ENCODE assay signal across 24 cellular contexts in genomic region chr1:230385173-230385480, GRCh38. TPM values are rescaled to one million over a fixed set of nuclear protein-coding genes. Genes with fewer than 3 reads are reported as not detected.
DNase-seq lines count a peak whose midpoint lies in the region; ATAC-seq, FAIRE-seq and TF ChIP-seq lines count a peak whose summit lies in the region.
"Had no signal": no experiment of that assay in that cellular context is flagged by ENCODE, and none has a peak within 500 bp of the region (broad histone marks: within the 10 kb centered on the region; RNA-seq: fewer than 3 reads in every experiment).

No MANE protein-coding gene starts in this region.

- H3K9ac ChIP-seq in H1 (replicated peaks in 1 of 4; ENCODE audit: extremely low read depth in 1 of 4, low read depth in 3 of 4, low read length in 3 of 4): 0 out of 7 replicates have a peak overlapping the region, but pooled peaks of 1 of the 4 experiments have one; percentile 33

- H2AK5ac ChIP-seq in H1 (ENCODE audit: low read depth, low read length): no peak overlapping the region

- no peak overlapping the region for H4K5ac ChIP-seq in H1 (ENCODE audit: insufficient read length, low read depth, low read length)

- no peaks in the 10 kb centered on the region for H3K23me2 ChIP-seq in H1 (ENCODE audit: low read depth, low read length)

- no peak for TF ChIP-seq POLR2A in H1 (IDR thresholded peaks at IDR 0.05; ENCODE audit: control extremely low read depth in 1 of 2, low read depth in 2 of 2, low read length in 2 of 2)

- H3K4me1 ChIP-seq in GM23338 (ENCODE audit: insufficient read depth): peaks cover 21% of the 10 kb centered on the region
- peaks cover 8 to 14% (median 11%) of the 10 kb centered on the region in 4 experiments; a peak in 6 of 7 replicates for H3K4me1 ChIP-seq in H1 (replicated peaks in 1 of 4; ENCODE audit: control insufficient read depth in 3 of 4, insufficient read depth in 4 of 4, low read length in 3 of 4)

- no peak overlapping the region for H3K4me3 ChIP-seq in GM23338
- H3K4me3 ChIP-seq in H1 (ENCODE audit: extremely low read depth in 1 of 4, insufficient read depth in 2 of 4, low read depth in 3 of 4, low read length in 4 of 4): no peak overlapping the region
- H3K4me3 ChIP-seq: A549 had no signal

- H2BK20ac ChIP-seq in H1 (ENCODE audit: low read length): no peak overlapping the region

- no peaks in the 10 kb centered on the region for H3K27me3 Mint-ChIP-seq in GM23338 (ENCODE audit: insufficient read depth, low read depth, poor library complexity)

- no peak for TF ChIP-seq RAD21 in H1 (IDR thresholded peaks at IDR 0.05 in 1 of 2, conservative IDR thresholded peaks at IDR 0.05 in 1 of 2; ENCODE audit: low read depth in 2 of 2, low read length in 2 of 2)

- no peak overlapping the region for H3K4me3 Mint-ChIP-seq in GM23338
- H3K4me3 Mint-ChIP-seq: CD4-positive, alpha-beta memory T cell had no signal

- ATAC-seq in GM23338: no peak
- ATAC-seq: A549, Panc1 had no signal

- intact Hi-C loops in posterior vena cava (cut with DNase I): loop anchor here in 1 of 2 donors (5.0 kb wide), 1 partner anchor 587 kb away; no protein-coding TSS in a partner anchor

- no peak overlapping the region for H2BK15ac ChIP-seq in H1 (ENCODE audit: low read length)

- no peak for TF ChIP-seq EP300 in H1 (IDR thresholded peaks at IDR 0.05; ENCODE audit: borderline replicate concordance in 1 of 2, low read depth in 2 of 2, low read length in 2 of 2)

- peaks cover 1% of the 10 kb centered on the region; the same call in 1 of the 2 replicates for H3K79me1 ChIP-seq in H1 (ENCODE audit: low read depth, low read length)

- H3K4me2 ChIP-seq in GM23338 (no peak overlapping the region), H1 (ENCODE audit: insufficient read depth in 1 of 2, low read depth in 2 of 2, low read length in 2 of 2) (no peak overlapping the region)
- H3K4me2 ChIP-seq: A549 had no signal

- H3K14ac ChIP-seq in H1 (ENCODE audit: insufficient read length): no peak overlapping the region

- H2BK120ac ChIP-seq in H1 (replicated peaks; ENCODE audit: low read depth, low read length): no peak overlapping the region

- no peak overlapping the region for H2BK12ac ChIP-seq in H1 (ENCODE audit: low read depth, low read length)

- H3K27ac ChIP-seq in GM23338 (ENCODE audit: low read depth) (0 out of 2 replicates have a peak overlapping the region, but pooled peaks have one; percentile 59), H1 (ENCODE audit: low read depth, low read length) (no peak overlapping the region)
- H3K27ac ChIP-seq: A549, RWPE1 had no signal

- H2AFZ ChIP-seq in GM23338 (no peak overlapping the region), H1 (ENCODE audit: low read length) (no peak overlapping the region)

- no peaks in the 10 kb centered on the region for H3F3A ChIP-seq in GM23338 (replicated peaks; ENCODE audit: low read depth)

- H4K20me1 ChIP-seq in GM23338 (replicated peaks; ENCODE audit: insufficient read depth): 0 out of 2 replicates have a peak, but pooled peaks cover 7% of the 10 kb centered on the region
- no peaks in the 10 kb centered on the region for H4K20me1 ChIP-seq in H1 (replicated peaks in 1 of 2; ENCODE audit: control insufficient read depth in 1 of 2, insufficient read depth in 2 of 2, low read length in 2 of 2)

- no peaks in the 10 kb centered on the region for H3K36me3 ChIP-seq in GM23338 (ENCODE audit: insufficient read depth)
- no peaks in the 10 kb centered on the region for H3K36me3 ChIP-seq in H1 (ENCODE audit: control insufficient read depth in 2 of 4, insufficient read depth in 4 of 4, low read length in 3 of 4)

- POLR2A ChIA-PET in H1 (lab: Charles Lee; ENCODE audit: partially characterized antibody): interaction anchor here (0.7 to 5.2 kb wide), 2 partner anchors 9 to 13 kb away, joined by 3 to 38 read pairs; no protein-coding TSS in a partner anchor

- peaks cover 21% of the 10 kb centered on the region for H3K79me2 ChIP-seq in GM23338 (replicated peaks; ENCODE audit: insufficient read depth)
- H3K79me2 ChIP-seq in H1 (ENCODE audit: control insufficient read depth in 1 of 2, insufficient read depth in 2 of 2, low read length in 2 of 2): peaks cover 0 to 16% of the 10 kb centered on the region in 2 experiments; a peak in 2 of 4 replicates

- peaks cover 0 to 2% of the 10 kb centered on the region in 2 experiments; a peak in 1 of 4 replicates for H3K9me3 ChIP-seq in H1 (ENCODE audit: insufficient read depth in 2 of 2, low read depth in 1 of 2, low read length in 1 of 2)

- no peak overlapping the region for H3K56ac ChIP-seq in H1 (replicated peaks; ENCODE audit: insufficient read length, low read depth, low read length)

- peaks cover 31% of the 10 kb centered on the region for H3K4me1 Mint-ChIP-seq in GM23338
- H3K4me1 Mint-ChIP-seq: CD4-positive, alpha-beta memory T cell had no signal

- DNase-seq in DMS 273 (lab: John Stamatoyannopoulos, UW; ENCODE audit: unreplicated experiment): peak; percentile 78
- no peak for DNase-seq in GM23338 (ENCODE audit: low spot score)
- DNase-seq in NCI-H446 treated with DMSO at 0.1 percent for 48 hours (lab: John Stamatoyannopoulos, UW): peak; percentile 75
- no peak for DNase-seq in H1 (ENCODE audit: low read depth in 1 of 2, low spot score in 2 of 2)
- no peak for DNase-seq in kidney glomerular epithelial cell (lab: John Stamatoyannopoulos, UW)
- no peak for DNase-seq in posterior vena cava (ENCODE audit: low spot score)
- DNase-seq in NCI-H2196 treated with DMSO at 0.1 percent for 48 hours (lab: John Stamatoyannopoulos, UW; ENCODE audit: unreplicated experiment): no peak
- DNase-seq: CD4-positive, alpha-beta memory T cell; COR-L47; DMS79 treated with DMSO at 0.1 percent for 48 hours; GOT3; HCEC 1CT; KBM-7; MV-4-11; NCI-H1105; NCI-H187; NCI-H226; NCI-H526; SHP77 had no signal

- H3K9me3 Mint-ChIP-seq in GM23338: no peaks in the 10 kb centered on the region
- H3K9me3 Mint-ChIP-seq: CD4-positive, alpha-beta memory T cell had no signal

- H4K91ac ChIP-seq in H1 (replicated peaks; ENCODE audit: insufficient read length, low read length): no peak overlapping the region

- H2BK5ac ChIP-seq in H1 (ENCODE audit: low read depth, low read length): no peak overlapping the region

- no peak overlapping the region for H3K4ac ChIP-seq in H1 (replicated peaks; ENCODE audit: insufficient read length, low read depth, low read length)

- H3K9me2 ChIP-seq in GM23338 (ENCODE audit: insufficient read depth): no peaks in the 10 kb centered on the region

- FAIRE-seq in H1 (lab: Jason Lieb, UNC): peak; percentile 19
- FAIRE-seq: A549, HTR-8/SVneo had no signal

- H3K27ac Mint-ChIP-seq in GM23338: peak overlapping the region; percentile 85; the same call in 1 of the 2 replicates
- H3K27ac Mint-ChIP-seq: CD4-positive, alpha-beta memory T cell had no signal

- H3K27me3 ChIP-seq in GM23338 (ENCODE audit: insufficient read depth) (no peaks in the 10 kb centered on the region), H1 (replicated peaks in 1 of 4; ENCODE audit: control insufficient read depth in 3 of 4, extremely low read depth in 1 of 4, insufficient read depth in 3 of 4, low read length in 3 of 4) (no peaks in the 10 kb centered on the region)

- no peak overlapping the region for H3K18ac ChIP-seq in H1 (ENCODE audit: extremely low read depth, low read length)

- CTCF ChIA-PET in H1 (lab: Charles Lee; ENCODE audit: partially characterized antibody): interaction anchor here (0.5 to 1.1 kb wide), 2 partner anchors 43 to 118 kb away, joined by 3 read pairs; no protein-coding TSS in a partner anchor

- H4K8ac ChIP-seq in H1 (ENCODE audit: extremely low read depth, insufficient read depth, low read length): no peak overlapping the region; the same call in 1 of the 2 replicates

- TF ChIP-seq CTCF in GM23338 (conservative IDR thresholded peaks at IDR 0.05; ENCODE audit: low read depth in 2 of 2): no peak
- TF ChIP-seq CTCF in H1 (IDR thresholded peaks at IDR 0.05; ENCODE audit: control extremely low read depth in 1 of 3, insufficient read depth in 1 of 3, low read depth in 1 of 3, low read length in 3 of 3): no peak

- H3K36me3 Mint-ChIP-seq in GM23338 (ENCODE audit: low read depth): no peaks in the 10 kb centered on the region; the same call in 2 of the 3 replicates
- H3K36me3 Mint-ChIP-seq: CD4-positive, alpha-beta memory T cell had no signal

- 84% methylated on average over 3 of the region's 3 CpGs; no CpG with 5 or more reads in 1 of the 2 experiments for WGBS in H1 (ENCODE audit: extremely low coverage in 1 of 2, insufficient coverage in 1 of 2, insufficient read length in 1 of 2, insufficient replicate concordance in 2 of 2, low coverage in 1 of 2, low lambda C conversion rate in 2 of 2, missing lambda C conversion rate in 1 of 2), 2 experiments

- no peak overlapping the region for H3K23ac ChIP-seq in H1 (ENCODE audit: insufficient read length)

TF ChIP-seq in GM23338, 12 proteins besides CTCF, POLR2A, EP300 and RAD21 (continues in another document):
- no peak for TF ChIP-seq ZNF331 (CRISPR knock-in tag; IDR thresholded peaks at IDR 0.05; ENCODE audit: low read depth)
- TF ChIP-seq EZH2phosphoT487 (IDR thresholded peaks at IDR 0.05; ENCODE audit: unreplicated experiment): no peak
- no peak for TF ChIP-seq NANOG (IDR thresholded peaks at IDR 0.05; ENCODE audit: borderline replicate concordance)

TF ChIP-seq in H1, 55 proteins besides CTCF, POLR2A, EP300 and RAD21 (continues in another document):
- TF ChIP-seq TEAD4 (IDR thresholded peaks at IDR 0.05; ENCODE audit: low read depth, low read length) (no peak), NRF1 (IDR thresholded peaks at IDR 0.05; ENCODE audit: low read depth, low read length) (no peak), EZH2 (IDR thresholded peaks at IDR 0.05; ENCODE audit: low read depth, low read length, severe bottlenecking) (no peak), RNF2 (IDR thresholded peaks at IDR 0.05; ENCODE audit: borderline replicate concordance, low read depth, low read length, missing control alignments, poor library complexity, severe bottlenecking) (no peak), CBX5 (IDR thresholded peaks at IDR 0.05; ENCODE audit: low read depth, low read length) (no peak)
- TF ChIP-seq, protein P1, sequence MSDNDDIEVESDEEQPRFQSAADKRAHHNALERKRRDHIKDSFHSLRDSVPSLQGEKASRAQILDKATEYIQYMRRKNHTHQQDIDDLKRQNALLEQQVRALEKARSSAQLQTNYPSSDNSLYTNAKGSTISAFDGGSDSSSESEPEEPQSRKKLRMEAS (IDR thresholded peaks at IDR 0.05): no peak

RNA-seq across cellular contexts. Expression of gene PGBD5, which starts 41.0 kb away (rescaled TPM):
- total RNA-seq in GM23338 (2014; rRNA removed; shearing (Covaris generic)): 16.6 and 17.0 TPM in 2 replicates
- 3.4 and 3.9 TPM in 2 replicates for polyA plus RNA-seq in GM23338 (2016; fragmentation: Nextera tagmentation; extraction: Ambion mirVana)
- 18.4 and 21.2 TPM in 2 replicates for total RNA-seq in H1 (2021; fragmentation: NEBNext Ultra II Directional; extraction: Animal tissue kit (Norgen Biotek cat#: 25700))
- 16.3 and 17.2 TPM in 2 replicates for polyA plus RNA-seq in H1 (2011; rRNA removed)
- polyA plus RNA-seq in H1 (2011; cell fraction: cytosol; rRNA removed): 19.2 TPM
- polyA plus RNA-seq in H1 (2011; cell fraction: nucleus; rRNA removed): 26.3 TPM
- polyA plus RNA-seq in H1 (2012, experiment 1 of 2): 14.3 to 21.6 TPM (median 19.5 TPM) in 4 replicates
- polyA plus RNA-seq in H1 (2012, experiment 2 of 2): 13.3 TPM
- 11.0 TPM for polyA plus RNA-seq in H1 (2013, experiment 1 of 2)
- polyA plus RNA-seq in H1 (2013, experiment 2 of 2): 12.3 TPM
- 27.6 and 30.6 TPM in 2 replicates for polyA minus RNA-seq in H1 (2011; rRNA and poly(A)+ RNA removed)
- polyA minus RNA-seq in H1 (2011; cell fraction: cytosol; rRNA and poly(A)+ RNA removed): 13.5 TPM
- polyA minus RNA-seq in H1 (2011; cell fraction: nucleus; rRNA and poly(A)+ RNA removed): 10.5 TPM
- total RNA-seq in posterior vena cava: under 1 TPM; 0.43 to 0.56 TPM
- total RNA-seq: CD4-positive, alpha-beta memory T cell; OCI-LY7 had no signal
- polyA plus RNA-seq: CD4-positive, alpha-beta memory T cell had no signal

Comparison
In these comparisons a context has a peak if more than half of its experiments do, and no peak if none do; other contexts are left out.
1. DNase-seq: peak in DMS 273 (single experiment) and NCI-H446 treated with DMSO at 0.1 percent for 48 hours (single experiment); none in GM23338 (single experiment), H1 (0 of 2), kidney glomerular epithelial cell (single experiment), posterior vena cava (single experiment) and NCI-H2196 treated with DMSO at 0.1 percent for 48 hours (single experiment).
2. RNA of gene PGBD5, which starts 41.0 kb away (total RNA-seq): 18.4 to 21.2 TPM in H1 and 16.6 to 17.0 TPM in GM23338; 0.43 to 0.56 TPM in posterior vena cava; every median in the first group is over 10 times any median in the second.